Comparison of ENCODE assay signal across 7 cellular contexts in genomic region chr1:201559679-201560162, GRCh38. TPM values are rescaled to one million over a fixed set of nuclear protein-coding genes. Genes with fewer than 3 reads are reported as not detected.
DNase-seq lines count a peak whose midpoint lies in the region; ATAC-seq, FAIRE-seq and TF ChIP-seq lines count a peak whose summit lies in the region.

No MANE protein-coding gene starts in this region.

- H3K9me3 Mint-ChIP-seq in memory B cell: no peaks in the 10 kb centered on the region

- peak overlapping the region in 3 of 59 donors; percentile 12 to 42 (median 21) for H3K4me3 ChIP-seq in dorsolateral prefrontal cortex

- ATAC-seq in HG03103 (IDR thresholded peaks at IDR 0.05; ENCODE audit: low read depth, unreplicated experiment) (peak; percentile 56), memory B cell (ENCODE audit: low read depth) (peak; percentile 96)

- TF ChIP-seq POLR2A in GM12892 (IDR thresholded peaks at IDR 0.05; ENCODE audit: low read depth, low read length): no peak

- FAIRE-seq in GM12892 (lab: Jason Lieb, UNC): peak; percentile 90

- H3K36me3 Mint-ChIP-seq in memory B cell: no peaks in the 10 kb centered on the region

- peak; percentile 90 to 100 (median 98) for TF ChIP-seq CTCF in dorsolateral prefrontal cortex (IDR thresholded peaks at IDR 0.05 in 54 of 56, conservative IDR thresholded peaks at IDR 0.05 in 2 of 56; ENCODE audit: low read depth in 1 of 56, partially characterized antibody in 56 of 56)

- H3K27me3 Mint-ChIP-seq in memory B cell: peaks cover 2% of the 10 kb centered on the region

- H3K27ac Mint-ChIP-seq in memory B cell: no peak overlapping the region

- H3K4me3 Mint-ChIP-seq in memory B cell: no peak overlapping the region

- no peaks in the 10 kb centered on the region for H3K27me3 ChIP-seq in dorsolateral prefrontal cortex

- intact Hi-C loops in dorsolateral prefrontal cortex (cut with DNase I): loop anchor here (1.0 to 5.0 kb wide), 4 partner anchors 88 to 233 kb away; no protein-coding TSS in a partner anchor

- DNase-seq in GM12892 (ENCODE audit: insufficient read length) (peak; percentile 71), NCI-H526 (lab: John Stamatoyannopoulos, UW) (peak; percentile 37 to 74), dorsolateral prefrontal cortex (peak; percentile 81 to 92 (median 84)), memory B cell (ENCODE audit: low spot score in 2 of 2) (peak; percentile 53 to 67)
- peak; percentile 62 for DNase-seq in activated CD4-positive, alpha-beta T cell treated with anti-CD3 and anti-CD28 coated beads, Interleukin-2, amount 50 U/mL, for 1 hour
- DNase-seq in stimulated activated CD8-positive, alpha-beta memory T cell treated with anti-CD3 and anti-CD28 coated beads, Interleukin-15, amount 100 ng/mL, for 24 hours (ENCODE audit: low read depth): peak; percentile 40

- H3K27ac ChIP-seq in dorsolateral prefrontal cortex: peak overlapping the region in 44 of 59 donors; percentile 3 to 97 (median 50)

- peaks cover 3% of the 10 kb centered on the region for H3K4me1 Mint-ChIP-seq in memory B cell

RNA-seq across cellular contexts. Expression of gene NAV1, which starts 20.8 kb away (rescaled TPM):
- 0.61 TPM for polyA plus RNA-seq in GM12892 (2012; ENCODE audit: missing spikeins)
- total RNA-seq in dorsolateral prefrontal cortex: 100 to 1,000 TPM in 17 of 120 experiments, 10 to 100 TPM in 103; 53.8 to 141 (median 77.6) TPM

RNA-seq across cellular contexts. Expression of gene CSRP1, which starts 52.8 kb away (rescaled TPM):
- polyA plus RNA-seq in GM12892 (2012; ENCODE audit: missing spikeins): 35.2 TPM
- total RNA-seq in dorsolateral prefrontal cortex: 1,000 to 10,000 TPM in 2 of 120 experiments, 100 to 1,000 TPM in 118; 225 to 1,268 (median 522) TPM
